16 cellular contexts compared by ENCODE assay signal in genomic region chr12:19125325-19125724, GRCh38. TPM values are rescaled to one million over a fixed set of nuclear protein-coding genes. Genes with fewer than 3 reads are reported as not detected.
DNase-seq lines count a peak whose midpoint lies in the region; ATAC-seq and TF ChIP-seq lines count a peak whose summit lies in the region.
"Had no signal": no experiment of that assay in that cellular context is flagged by ENCODE, and none has a peak within 500 bp of the region (broad histone marks: within the 10 kb centered on the region; RNA-seq: fewer than 3 reads in every experiment).

No MANE protein-coding gene starts in this region.

- H3K4me3 Mint-ChIP-seq in activated CD4-positive, alpha-beta T cell treated with anti-CD3 and anti-CD28 coated beads, Interleukin-2, amount 10 ng/mL, durations not matched to agents 24 days and 14 days = no peak overlapping the region
- peak overlapping the region; percentile 41 for H3K4me3 Mint-ChIP-seq in activated T-helper 17 cell treated with anti-CD3 and anti-CD28 coated beads, Interleukin-2, amount 50 U/mL, for 72 hours
- H3K4me3 Mint-ChIP-seq: activated naive CD4-positive, alpha-beta T cell treated with anti-CD3 and anti-CD28 coated beads, Interleukin-2, amount 10 ng/mL, durations not matched to agents 7 days and 5 days; stimulated activated naive CD8-positive, alpha-beta T cell treated with anti-CD3 and anti-CD28 coated beads, Interleukin-15, Interleukin-2, amounts not matched to agents 100 ng/mL and 50 ng/mL, for 24 hours had no signal

- H3K27ac Mint-ChIP-seq in activated CD4-positive, alpha-beta T cell treated with anti-CD3 and anti-CD28 coated beads, Interleukin-2, amount 10 ng/mL, durations not matched to agents 24 days and 14 days = peak overlapping the region; percentile 15
- H3K27ac Mint-ChIP-seq in activated T-helper 17 cell treated with anti-CD3 and anti-CD28 coated beads, Interleukin-2, amount 50 U/mL, for 72 hours = peak overlapping the region; percentile 79
- H3K27ac Mint-ChIP-seq: activated naive CD4-positive, alpha-beta T cell treated with anti-CD3 and anti-CD28 coated beads, Interleukin-2, amount 10 ng/mL, durations not matched to agents 7 days and 5 days; stimulated activated naive CD8-positive, alpha-beta T cell treated with anti-CD3 and anti-CD28 coated beads, Interleukin-15, Interleukin-2, amounts not matched to agents 100 ng/mL and 50 ng/mL, for 24 hours had no signal

- H3K9me3 Mint-ChIP-seq in activated CD4-positive, alpha-beta T cell treated with anti-CD3 and anti-CD28 coated beads, Interleukin-2, amount 10 ng/mL, durations not matched to agents 24 days and 14 days = peaks cover 7% of the 10 kb centered on the region
- H3K9me3 Mint-ChIP-seq in activated T-helper 17 cell treated with anti-CD3 and anti-CD28 coated beads, Interleukin-2, amount 50 U/mL, for 72 hours = peaks cover 9% of the 10 kb centered on the region

- no peaks in the 10 kb centered on the region for H3K27me3 ChIP-seq in right lobe of liver
- H3K27me3 ChIP-seq: cardiac muscle cell had no signal

- H3K4me3 ChIP-seq in HEK293 (ENCODE audit: low read depth, low read length) = no peak overlapping the region
- no peak overlapping the region for H3K4me3 ChIP-seq in foreskin fibroblast (ENCODE audit: low read depth in 1 of 2, low read length in 2 of 2)
- no peak overlapping the region for H3K4me3 ChIP-seq in right lobe of liver
- H3K4me3 ChIP-seq: cardiac muscle cell, psoas muscle had no signal

- H3K4me1 ChIP-seq in HEK293 (ENCODE audit: control insufficient read depth, insufficient read depth, low read length) (no peaks in the 10 kb centered on the region; the same call in 1 of the 2 replicates), right lobe of liver (no peaks in the 10 kb centered on the region)
- H3K4me1 ChIP-seq: psoas muscle had no signal

- H3K36me3 Mint-ChIP-seq in activated CD4-positive, alpha-beta T cell treated with anti-CD3 and anti-CD28 coated beads, Interleukin-2, amount 10 ng/mL, durations not matched to agents 24 days and 14 days (ENCODE audit: low read depth) = no peaks in the 10 kb centered on the region
- no peaks in the 10 kb centered on the region for H3K36me3 Mint-ChIP-seq in activated T-helper 17 cell treated with anti-CD3 and anti-CD28 coated beads, Interleukin-2, amount 50 U/mL, for 72 hours (ENCODE audit: low read depth)

- CTCF ChIA-PET in HEK293 (lab: Yijun Ruan, JAX) = no interaction called here

- H3K9me3 ChIP-seq in HEK293 (ENCODE audit: control insufficient read depth, insufficient read depth, low read depth, low read length) (no peaks in the 10 kb centered on the region), right lobe of liver (peaks cover 0 to 5% (median 0%) of the 10 kb centered on the region in 4 donors)

- TF ChIP-seq POLR2A in right lobe of liver (IDR thresholded peaks at IDR 0.05) = no peak

- POLR2A ChIA-PET in HEK293 (lab: Yijun Ruan, JAX) = no interaction called here

- no peak for TF ChIP-seq CTCF in HEK293 (tag by site-specific recombination; IDR thresholded peaks at IDR 0.05)
- no peak for TF ChIP-seq CTCF in foreskin fibroblast (IDR thresholded peaks at IDR 0.05; ENCODE audit: low read depth, low read length)
- TF ChIP-seq CTCF in right lobe of liver (IDR thresholded peaks at IDR 0.05) = no peak

- WGBS in right lobe of liver (ENCODE audit: insufficient coverage, low coverage, low lambda C conversion rate, missing lambda C conversion rate) = 90% methylated on average over 4 of the region's 5 CpGs

- intact Hi-C loops in activated CD4-positive, alpha-beta T cell treated with anti-CD3 and anti-CD28 coated beads, Interleukin-2, amount 10 ng/mL, durations not matched to agents 24 days and 14 days (cut with micrococcal nuclease) = no loop called here
- intact Hi-C loops in right lobe of liver (cut with DNase I) = no loop called here

- H3K27ac ChIP-seq in HEK293 (ENCODE audit: extremely low read depth, low read depth, low read length) (no peak overlapping the region), right lobe of liver (no peak overlapping the region)
- H3K27ac ChIP-seq: cardiac muscle cell, psoas muscle, VCaP had no signal

- H3K36me3 ChIP-seq in HEK293 (ENCODE audit: control insufficient read depth in 2 of 2, insufficient read depth in 1 of 2, low read length in 2 of 2) (no peaks in the 10 kb centered on the region), right lobe of liver (no peaks in the 10 kb centered on the region)
- H3K36me3 ChIP-seq: cardiac muscle cell had no signal

- peaks cover 4% of the 10 kb centered on the region for H3K4me1 Mint-ChIP-seq in activated CD4-positive, alpha-beta T cell treated with anti-CD3 and anti-CD28 coated beads, Interleukin-2, amount 10 ng/mL, durations not matched to agents 24 days and 14 days
- H3K4me1 Mint-ChIP-seq in activated T-helper 17 cell treated with anti-CD3 and anti-CD28 coated beads, Interleukin-2, amount 50 U/mL, for 72 hours = peaks cover 7% of the 10 kb centered on the region

- ATAC-seq in activated T-helper 17 cell treated with anti-CD3 and anti-CD28 coated beads, Interleukin-2, amount 50 U/mL, for 72 hours (replicated peaks) = peak; percentile 80
- ATAC-seq in GM18858 (IDR thresholded peaks at IDR 0.05; ENCODE audit: unreplicated experiment) (no peak), right lobe of liver (no peak)
- ATAC-seq: psoas muscle had no signal

- peaks cover 16% of the 10 kb centered on the region for H3K27me3 Mint-ChIP-seq in activated CD4-positive, alpha-beta T cell treated with anti-CD3 and anti-CD28 coated beads, Interleukin-2, amount 10 ng/mL, durations not matched to agents 24 days and 14 days
- no peaks in the 10 kb centered on the region for H3K27me3 Mint-ChIP-seq in activated T-helper 17 cell treated with anti-CD3 and anti-CD28 coated beads, Interleukin-2, amount 50 U/mL, for 72 hours

- DNase-seq in activated CD4-positive, alpha-beta T cell treated with anti-CD3 and anti-CD28 coated beads, Interleukin-2, amount 10 ng/mL, durations not matched to agents 24 days and 14 days = no peak
- DNase-seq in activated CD4-positive, alpha-beta T cell treated with anti-CD3 and anti-CD28 coated beads for 4 hours = no peak
- DNase-seq in foreskin fibroblast (peak; percentile 36 to 66), NCI-H187 treated with DMSO at 0.1 percent for 48 hours (lab: John Stamatoyannopoulos, UW) (no peak), right lobe of liver (no peak)
- DNase-seq: 8988T; activated naive CD4-positive, alpha-beta T cell treated with anti-CD3 and anti-CD28 coated beads, Interleukin-2, amount 10 ng/mL, durations not matched to agents 7 days and 5 days; DMS79 treated with DMSO at 0.1 percent for 48 hours; NCI-H1105 treated with DMSO at 0.1 percent for 48 hours; psoas muscle had no signal

TF ChIP-seq in HEK293, 187 proteins besides CTCF, POLR2A, EP300 and RAD21:
- TF ChIP-seq, protein P1, sequence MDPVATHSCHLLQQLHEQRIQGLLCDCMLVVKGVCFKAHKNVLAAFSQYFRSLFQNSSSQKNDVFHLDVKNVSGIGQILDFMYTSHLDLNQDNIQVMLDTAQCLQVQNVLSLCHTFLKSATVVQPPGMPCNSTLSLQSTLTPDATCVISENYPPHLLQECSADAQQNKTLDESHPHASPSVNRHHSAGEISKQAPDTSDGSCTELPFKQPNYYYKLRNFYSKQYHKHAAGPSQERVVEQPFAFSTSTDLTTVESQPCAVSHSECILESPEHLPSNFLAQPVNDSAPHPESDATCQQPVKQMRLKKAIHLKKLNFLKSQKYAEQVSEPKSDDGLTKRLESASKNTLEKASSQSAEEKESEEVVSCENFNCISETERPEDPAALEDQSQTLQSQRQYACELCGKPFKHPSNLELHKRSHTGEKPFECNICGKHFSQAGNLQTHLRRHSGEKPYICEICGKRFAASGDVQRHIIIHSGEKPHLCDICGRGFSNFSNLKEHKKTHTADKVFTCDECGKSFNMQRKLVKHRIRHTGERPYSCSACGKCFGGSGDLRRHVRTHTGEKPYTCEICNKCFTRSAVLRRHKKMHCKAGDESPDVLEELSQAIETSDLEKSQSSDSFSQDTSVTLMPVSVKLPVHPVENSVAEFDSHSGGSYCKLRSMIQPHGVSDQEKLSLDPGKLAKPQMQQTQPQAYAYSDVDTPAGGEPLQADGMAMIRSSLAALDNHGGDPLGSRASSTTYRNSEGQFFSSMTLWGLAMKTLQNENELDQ (tag by site-specific recombination; IDR thresholded peaks at IDR 0.05; ENCODE audit: low read depth) = no peak
- TF ChIP-seq SP7 (tag by site-specific recombination; IDR thresholded peaks at IDR 0.05) = 0 out of 2 replicates have a peak, but pooled peaks have one; percentile 17
- no peak for TF ChIP-seq ZNF266 (tag by site-specific recombination; IDR thresholded peaks at IDR 0.05; ENCODE audit: low read depth)
- TF ChIP-seq ZNF449 (tag by site-specific recombination; IDR thresholded peaks at IDR 0.05) = no peak
- TF ChIP-seq ZNF768 (tag by site-specific recombination; IDR thresholded peaks at IDR 0.05) = no peak

RNA-seq across cellular contexts. Expression of gene PLEKHA5, which starts 4.2 kb away (rescaled TPM):
- 2.3 and 2.5 TPM in 2 replicates for total RNA-seq in activated CD4-positive, alpha-beta T cell treated with anti-CD3 and anti-CD28 coated beads, Interleukin-2, amount 10 ng/mL, durations not matched to agents 24 days and 14 days
- total RNA-seq in activated T-helper 17 cell treated with anti-CD3 and anti-CD28 coated beads, Interleukin-2, amount 50 U/mL, for 72 hours = 10 to 100 TPM in 1 of 2 donors, 1 to 10 TPM in 1; 8.6 to 10.4 TPM
- total RNA-seq in right lobe of liver = 10 to 100 TPM; 14.7 to 18.7 (median 15.8) TPM

Comparison
In these comparisons a context has a peak if more than half of its experiments do, and no peak if none do; other contexts are left out.
1. DNase-seq: peak in foreskin fibroblast (2 of 2); none in activated CD4-positive, alpha-beta T cell treated with anti-CD3 and anti-CD28 coated beads, Interleukin-2, amount 10 ng/mL, durations not matched to agents 24 days and 14 days (single experiment), activated CD4-positive, alpha-beta T cell treated with anti-CD3 and anti-CD28 coated beads for 4 hours (0 of 2), NCI-H187 treated with DMSO at 0.1 percent for 48 hours (single experiment) and right lobe of liver (0 of 3).